30 cellular contexts compared by ENCODE assay signal in the genomic region with DNA sequence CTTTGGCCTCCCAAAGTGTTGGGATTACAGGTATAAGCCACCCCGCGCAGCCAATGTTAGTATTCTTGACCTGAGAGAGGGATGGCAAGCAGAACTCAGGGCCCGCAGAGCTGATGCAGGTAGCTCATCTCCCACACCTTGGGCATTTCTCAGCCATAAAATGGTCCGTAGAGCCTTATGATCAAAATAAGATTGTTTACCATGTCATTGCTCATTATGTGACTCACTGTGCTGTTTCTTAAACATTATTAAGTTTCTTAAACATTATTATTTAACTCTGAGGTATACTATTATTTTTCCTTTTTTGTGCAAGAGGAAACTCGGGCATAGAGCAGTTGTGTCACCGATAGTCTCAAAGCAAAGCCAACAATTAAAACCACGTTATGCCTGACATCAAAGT. TPM values are rescaled to one million over a fixed set of nuclear protein-coding genes. Genes with fewer than 3 reads are reported as not detected.
"Had no signal": no experiment of that assay in that cellular context is flagged by ENCODE, and none has a peak within 500 bp of the region (broad histone marks: within the 10 kb centered on the region; RNA-seq: fewer than 3 reads in every experiment).

No MANE protein-coding gene starts in this region.

- H3K4me3 ChIP-seq: neural progenitor cell, ovary, psoas muscle, right lobe of liver, sigmoid colon, stomach, thoracic aorta, thyroid gland, tibial nerve, upper lobe of left lung, vagina had no signal

- H3K9me3 Mint-ChIP-seq: natural killer cell; nephron; neural progenitor cell; stimulated activated effector memory CD8-positive, alpha-beta T cell treated with anti-CD3 and anti-CD28 coated beads, Interleukin-12 subunit alpha, Interleukin-12 subunit beta, amount 100 ng/mL, for 72 hours; stimulated activated naive B cell treated with anti-CD40 and anti-IgM and Interleukin-4, amounts not matched to agents 10 μg/mL and 1 μg/mL and 100 μg/mL, for 72 hours; stimulated activated naive CD8-positive, alpha-beta T cell treated with anti-CD3 and anti-CD28 coated beads, Interleukin-15, Interleukin-2, amounts not matched to agents 100 ng/mL and 50 ng/mL, for 24 hours had no signal

- H3K4me1 Mint-ChIP-seq: natural killer cell; nephron; stimulated activated effector memory CD8-positive, alpha-beta T cell treated with anti-CD3 and anti-CD28 coated beads, Interleukin-12 subunit alpha, Interleukin-12 subunit beta, amount 100 ng/mL, for 72 hours; stimulated activated naive B cell treated with anti-CD40 and anti-IgM and Interleukin-4, amounts not matched to agents 10 μg/mL and 1 μg/mL and 100 μg/mL, for 72 hours had no signal

- DNase-seq: natural killer cell; occipital lobe; ovary; posterior cingulate gyrus; psoas muscle; right cardiac atrium; right lobe of liver; sigmoid colon; small intestine; stimulated activated CD4-positive, alpha-beta T cell treated with anti-CD3 and anti-CD28 coated beads, Interleukin-15, amount 100 ng/mL, for 24 hours; stimulated activated CD4-positive, alpha-beta T cell treated with anti-CD3 and anti-CD28 coated beads, Interleukin-2, amount 100 ng/mL, for 24 hours; stimulated activated CD4-positive, alpha-beta T cell treated with anti-CD3 and anti-CD28 coated beads, Interleukin-2, amount 100 ng/mL, for 48 hours; stimulated activated CD4-positive, alpha-beta T cell treated with anti-CD3 and anti-CD28 coated beads, Interleukin-4, amount 100 ng/mL, for 24 hours; stimulated activated naive B cell treated with anti-CD40 and anti-IgM and Interleukin-4, amounts not matched to agents 10 μg/mL and 1 μg/mL and 100 μg/mL, for 72 hours; stimulated activated naive CD4-positive, alpha-beta T cell treated with Interleukin-2 at 50 U/mL for 16 hours; stomach; thyroid gland; trophoblast cell; upper lobe of left lung had no signal

- H3K4me1 ChIP-seq: neural progenitor cell, parathyroid adenoma, right lobe of liver, stomach, thyroid gland, tibial nerve, upper lobe of left lung, vagina had no signal

- H3K27me3 Mint-ChIP-seq: progenitor cell of endocrine pancreas; stimulated activated naive B cell treated with anti-CD40 and anti-IgM and Interleukin-4, amounts not matched to agents 10 μg/mL and 1 μg/mL and 100 μg/mL, for 72 hours; stimulated activated naive CD8-positive, alpha-beta T cell treated with anti-CD3 and anti-CD28 coated beads, Interleukin-15, Interleukin-2, amounts not matched to agents 100 ng/mL and 50 ng/mL, for 24 hours had no signal

- FAIRE-seq: small intestine, urothelium cell line had no signal

- H3K36me3 Mint-ChIP-seq: natural killer cell; neural progenitor cell; stimulated activated effector memory CD8-positive, alpha-beta T cell treated with anti-CD3 and anti-CD28 coated beads, Interleukin-12 subunit alpha, Interleukin-12 subunit beta, amount 100 ng/mL, for 72 hours; stimulated activated naive B cell treated with anti-CD40 and anti-IgM and Interleukin-4, amounts not matched to agents 10 μg/mL and 1 μg/mL and 100 μg/mL, for 72 hours had no signal

- H3K9me3 ChIP-seq: ovary, psoas muscle, right lobe of liver, sigmoid colon, stomach, thoracic aorta, thyroid gland, tibial nerve, upper lobe of left lung, vagina had no signal

- H3K4me2 ChIP-seq: neural progenitor cell had no signal

- H3K27ac Mint-ChIP-seq: natural killer cell; nephron; neural progenitor cell; progenitor cell of endocrine pancreas; stimulated activated effector memory CD8-positive, alpha-beta T cell treated with anti-CD3 and anti-CD28 coated beads, Interleukin-12 subunit alpha, Interleukin-12 subunit beta, amount 100 ng/mL, for 72 hours; stimulated activated naive B cell treated with anti-CD40 and anti-IgM and Interleukin-4, amounts not matched to agents 10 μg/mL and 1 μg/mL and 100 μg/mL, for 72 hours; stimulated activated naive CD8-positive, alpha-beta T cell treated with anti-CD3 and anti-CD28 coated beads, Interleukin-15, Interleukin-2, amounts not matched to agents 100 ng/mL and 50 ng/mL, for 24 hours had no signal

- ATAC-seq: natural killer cell; psoas muscle; right cardiac atrium; right lobe of liver; stimulated activated effector memory CD8-positive, alpha-beta T cell treated with anti-CD3 and anti-CD28 coated beads, Interleukin-12 subunit alpha, Interleukin-12 subunit beta, amount 100 ng/mL, for 72 hours; stimulated activated naive B cell treated with anti-CD40 and anti-IgM and Interleukin-4, amounts not matched to agents 10 μg/mL and 1 μg/mL and 100 μg/mL, for 72 hours had no signal

- H3K4me3 Mint-ChIP-seq: natural killer cell; nephron; neural progenitor cell; stimulated activated effector memory CD8-positive, alpha-beta T cell treated with anti-CD3 and anti-CD28 coated beads, Interleukin-12 subunit alpha, Interleukin-12 subunit beta, amount 100 ng/mL, for 72 hours; stimulated activated naive B cell treated with anti-CD40 and anti-IgM and Interleukin-4, amounts not matched to agents 10 μg/mL and 1 μg/mL and 100 μg/mL, for 72 hours; stimulated activated naive CD8-positive, alpha-beta T cell treated with anti-CD3 and anti-CD28 coated beads, Interleukin-15, Interleukin-2, amounts not matched to agents 100 ng/mL and 50 ng/mL, for 24 hours had no signal

- H3K27ac ChIP-seq: neural progenitor cell, ovary, parathyroid adenoma, psoas muscle, right lobe of liver, sigmoid colon, stomach, thoracic aorta, thyroid gland, tibial nerve, upper lobe of left lung, vagina had no signal

RNA-seq across cellular contexts. Expression of a gene that starts 42.4 kb away (rescaled TPM):
- total RNA-seq: occipital lobe, progenitor cell of endocrine pancreas, psoas muscle, skeletal muscle tissue, stomach, thoracic aorta, thyroid gland, vagina had no signal
- polyA plus RNA-seq: right cardiac atrium had no signal
